In genomic region chr20:47885909-47886453, GRCh38 we compare ENCODE assay signal across 29 cellular contexts.
"Had no signal": no experiment of that assay in that cellular context is flagged by ENCODE, and none has a peak within 500 bp of the region (broad histone marks: within the 10 kb centered on the region; RNA-seq: fewer than 3 reads in every experiment).

No MANE protein-coding gene starts in this region.

- H3K27ac ChIP-seq: brain microvascular endothelial cell, coronary artery, dorsolateral prefrontal cortex, heart left ventricle had no signal

- ATAC-seq: activated CD4-positive, alpha-beta T cell treated with anti-CD3 and anti-CD28 coated beads for 36 hours; activated CD8-positive, alpha-beta T cell treated with anti-CD3 and anti-CD28 coated beads for 36 hours; activated T-cell treated with anti-CD3 and anti-CD28 coated beads, Interleukin-2, amount 50 U/mL, for 4 hours; activated T-helper 17 cell treated with anti-CD3 and anti-CD28 coated beads, Interleukin-2, amount 50 U/mL, for 72 hours; esophagus mucosa; heart left ventricle; T-helper 17 cell had no signal

- H3K36me3 ChIP-seq: brain microvascular endothelial cell, heart left ventricle had no signal

- H3K36me3 Mint-ChIP-seq: activated naive CD8-positive, alpha-beta T cell had no signal

- H3K4me1 Mint-ChIP-seq: activated CD4-positive, alpha-beta T cell treated with anti-CD3 and anti-CD28 coated beads for 36 hours; activated CD4-positive, alpha-beta T cell treated with anti-CD3 and anti-CD28 coated beads, Interleukin-2, amount 10 ng/mL, durations not matched to agents 7 days and 5 days; activated T-helper 17 cell treated with anti-CD3 and anti-CD28 coated beads, Interleukin-2, amount 50 U/mL, for 72 hours; central memory CD8-positive, alpha-beta T cell; T-helper 17 cell had no signal

- H3K4me3 ChIP-seq: coronary artery, dorsolateral prefrontal cortex, heart left ventricle had no signal

- H3K27me3 ChIP-seq: brain microvascular endothelial cell had no signal

- H3K27me3 Mint-ChIP-seq: activated CD4-positive, alpha-beta T cell treated with anti-CD3 and anti-CD28 coated beads for 36 hours; activated CD4-positive, alpha-beta T cell treated with anti-CD3 and anti-CD28 coated beads, Interleukin-2, amount 10 ng/mL, durations not matched to agents 7 days and 5 days; activated CD8-positive, alpha-beta T cell treated with anti-CD3 and anti-CD28 coated beads for 36 hours; activated naive CD8-positive, alpha-beta T cell; activated T-helper 17 cell treated with anti-CD3 and anti-CD28 coated beads, Interleukin-2, amount 50 U/mL, for 72 hours had no signal

- H3K4me3 Mint-ChIP-seq: activated CD4-positive, alpha-beta T cell treated with anti-CD3 and anti-CD28 coated beads for 36 hours; activated CD4-positive, alpha-beta T cell treated with anti-CD3 and anti-CD28 coated beads, Interleukin-2, amount 10 ng/mL, durations not matched to agents 7 days and 5 days; activated CD8-positive, alpha-beta T cell treated with anti-CD3 and anti-CD28 coated beads for 36 hours; activated naive CD8-positive, alpha-beta T cell; activated T-cell treated with anti-CD3 and anti-CD28 coated beads, Interleukin-2, amount 50 U/mL, for 4 hours; activated T-helper 17 cell treated with anti-CD3 and anti-CD28 coated beads, Interleukin-2, amount 50 U/mL, for 72 hours; central memory CD8-positive, alpha-beta T cell; dendritic cell treated with granulocyte-macrophage colony-stimulating factor and Interleukin-4, amounts not matched to agents 40 ng/mL and 50 ng/mL, for 4 days; endodermal cell; T-helper 17 cell; T-helper 2 cell treated with Interferon-gamma antibody and Interleukin-4, amounts not matched to agents 5 μg/mL and 100 μg/mL, for 36 hours had no signal

- H3K9me3 ChIP-seq: heart left ventricle had no signal

- H3K27ac Mint-ChIP-seq: activated CD4-positive, alpha-beta T cell treated with anti-CD3 and anti-CD28 coated beads for 36 hours; activated CD4-positive, alpha-beta T cell treated with anti-CD3 and anti-CD28 coated beads, Interleukin-2, amount 10 ng/mL, durations not matched to agents 7 days and 5 days; activated CD8-positive, alpha-beta T cell treated with anti-CD3 and anti-CD28 coated beads for 36 hours; activated naive CD8-positive, alpha-beta T cell; activated T-helper 17 cell treated with anti-CD3 and anti-CD28 coated beads, Interleukin-2, amount 50 U/mL, for 72 hours; dendritic cell treated with granulocyte-macrophage colony-stimulating factor and Interleukin-4, amounts not matched to agents 40 ng/mL and 50 ng/mL, for 4 days; endodermal cell; T-helper 17 cell; T-helper 2 cell treated with Interferon-gamma antibody and Interleukin-4, amounts not matched to agents 5 μg/mL and 100 μg/mL, for 36 hours had no signal

- H3K9me3 Mint-ChIP-seq: activated CD4-positive, alpha-beta T cell treated with anti-CD3 and anti-CD28 coated beads, Interleukin-2, amount 10 ng/mL, durations not matched to agents 7 days and 5 days; activated CD8-positive, alpha-beta T cell treated with anti-CD3 and anti-CD28 coated beads for 36 hours; activated T-cell treated with anti-CD3 and anti-CD28 coated beads, Interleukin-2, amount 50 U/mL, for 4 hours; activated T-helper 17 cell treated with anti-CD3 and anti-CD28 coated beads, Interleukin-2, amount 50 U/mL, for 72 hours; central memory CD8-positive, alpha-beta T cell; dendritic cell treated with granulocyte-macrophage colony-stimulating factor and Interleukin-4, amounts not matched to agents 40 ng/mL and 50 ng/mL, for 4 days; endodermal cell; T-helper 2 cell treated with Interferon-gamma antibody and Interleukin-4, amounts not matched to agents 5 μg/mL and 100 μg/mL, for 36 hours had no signal

- DNase-seq: activated CD4-positive, alpha-beta T cell treated with anti-CD3 and anti-CD28 coated beads for 36 hours; activated CD4-positive, alpha-beta T cell treated with anti-CD3 and anti-CD28 coated beads, Interleukin-2, amount 10 ng/mL, durations not matched to agents 7 days and 5 days; activated CD4-positive, alpha-beta T cell treated with anti-CD3 and anti-CD28 coated beads, Interleukin-2, amount 50 U/mL, for 48 hours; activated CD4-positive, CD25-positive, alpha-beta regulatory T cell; activated CD4-positive, CD25-positive, alpha-beta regulatory T cell treated with anti-CD3 and anti-CD28 coated beads, Interleukin-2, amount 50 U/mL, for 72 hours; activated CD8-positive, alpha-beta memory T cell treated with anti-CD3 and anti-CD28 coated beads for 24 hours; activated CD8-positive, alpha-beta T cell treated with anti-CD3 and anti-CD28 coated beads for 36 hours; activated gamma-delta T cell; activated naive CD4-positive, alpha-beta T cell; activated naive CD4-positive, alpha-beta T cell treated with anti-CD3 and anti-CD28 coated beads, Interleukin-2, amount 50 U/mL, for 16 hours; activated T-cell treated with anti-CD3 and anti-CD28 coated beads, Interleukin-2, amount 50 U/mL, for 4 hours; amniotic stem cell; anterior cingulate cortex; brain microvascular endothelial cell; dorsolateral prefrontal cortex; effector memory CD4-positive, alpha-beta T cell; endodermal cell; foreskin fibroblast; heart left ventricle; T-helper 1 cell; T-helper 17 cell; T1000 had no signal

- H3K4me1 ChIP-seq: heart left ventricle had no signal
